In the genomic region with DNA sequence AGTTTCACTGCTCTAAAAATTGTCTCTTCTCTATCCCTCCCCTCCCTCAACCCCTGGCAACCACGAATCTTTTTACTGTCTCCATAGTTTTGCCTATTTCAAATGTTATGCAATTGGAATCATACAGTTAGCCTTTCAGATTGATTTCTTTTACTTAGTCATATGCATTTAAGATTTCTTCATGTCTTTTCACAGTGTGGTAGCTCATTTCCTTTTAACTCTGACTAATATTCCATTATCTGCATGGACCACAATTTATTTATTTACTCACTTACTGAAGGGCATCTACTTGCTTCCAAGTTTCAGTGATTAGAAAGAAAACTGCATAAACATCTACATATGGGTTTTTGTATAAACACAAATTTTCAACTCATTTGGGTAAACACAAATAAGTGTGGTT, we compare ENCODE assay signal across 23 cellular contexts.
"Had no signal": no experiment of that assay in that cellular context is flagged by ENCODE, and none has a peak within 500 bp of the region (broad histone marks: within the 10 kb centered on the region; RNA-seq: fewer than 3 reads in every experiment).

No MANE protein-coding gene starts in this region.

- H3K36me3 ChIP-seq: colonic mucosa, left ventricle myocardium inferior, neutrophil, tibial nerve, upper lobe of right lung had no signal

- DNase-seq: colonic mucosa; dermis blood vessel endothelial cell; erythroblast; foreskin melanocyte; head of caudate nucleus; kidney; left cardiac atrium; left ventricle myocardium inferior; mucosa of descending colon; naive thymus-derived CD8-positive, alpha-beta T cell; psoas muscle; retina; stimulated activated CD4-positive, alpha-beta T cell treated with anti-CD3 and anti-CD28 coated beads, Interleukin-2, amount 100 ng/mL, for 24 hours; stimulated activated CD4-positive, alpha-beta T cell treated with anti-CD3 and anti-CD28 coated beads, Interleukin-4, amount 100 ng/mL, for 4 hours; stimulated activated naive B cell treated with anti-CD40 and anti-IgM and Interleukin-4, amounts not matched to agents 10 μg/mL and 1 μg/mL and 100 μg/mL, for 72 hours; stimulated activated naive CD8-positive, alpha-beta T cell treated with anti-CD3 and anti-CD28 coated beads, Interleukin-15, amount 100 ng/mL, for 72 hours; testis; upper lobe of right lung had no signal

- H3K27me3 ChIP-seq: colonic mucosa, hepatocyte, neutrophil, testis, tibial nerve, upper lobe of right lung had no signal

- H3K27me3 Mint-ChIP-seq: naive thymus-derived CD8-positive, alpha-beta T cell; stimulated activated naive B cell treated with anti-CD40 and anti-IgM and Interleukin-4, amounts not matched to agents 10 μg/mL and 1 μg/mL and 100 μg/mL, for 72 hours; stimulated activated naive CD8-positive, alpha-beta T cell treated with anti-CD3 and anti-CD28 coated beads, Interleukin-15, amount 100 ng/mL, for 72 hours had no signal

- H3K79me2 ChIP-seq: hepatocyte had no signal

- H3K27ac Mint-ChIP-seq: naive thymus-derived CD8-positive, alpha-beta T cell; stimulated activated naive B cell treated with anti-CD40 and anti-IgM and Interleukin-4, amounts not matched to agents 10 μg/mL and 1 μg/mL and 100 μg/mL, for 72 hours; stimulated activated naive CD8-positive, alpha-beta T cell treated with anti-CD3 and anti-CD28 coated beads, Interleukin-15, amount 100 ng/mL, for 72 hours had no signal

- ATAC-seq: left cardiac atrium; mucosa of descending colon; naive thymus-derived CD8-positive, alpha-beta T cell; psoas muscle; sciatic nerve; stimulated activated naive B cell treated with anti-CD40 and anti-IgM and Interleukin-4, amounts not matched to agents 10 μg/mL and 1 μg/mL and 100 μg/mL, for 72 hours; stimulated activated naive CD8-positive, alpha-beta T cell treated with anti-CD3 and anti-CD28 coated beads, Interleukin-15, amount 100 ng/mL, for 72 hours; upper lobe of right lung had no signal

- FAIRE-seq: kidney had no signal

- H3K9me3 ChIP-seq: colonic mucosa, left ventricle myocardium inferior, mucosa of descending colon, neutrophil, psoas muscle, testis, tibial nerve, upper lobe of right lung had no signal

- H3K4me3 ChIP-seq: colonic mucosa, hepatocyte, left ventricle myocardium inferior, lung, mucosa of descending colon, psoas muscle, testis, tibial nerve, upper lobe of right lung had no signal

- H3K36me3 Mint-ChIP-seq: naive thymus-derived CD8-positive, alpha-beta T cell; stimulated activated naive B cell treated with anti-CD40 and anti-IgM and Interleukin-4, amounts not matched to agents 10 μg/mL and 1 μg/mL and 100 μg/mL, for 72 hours had no signal

- H2AFZ ChIP-seq: hepatocyte had no signal

- H3K4me1 Mint-ChIP-seq: naive thymus-derived CD8-positive, alpha-beta T cell; stimulated activated naive B cell treated with anti-CD40 and anti-IgM and Interleukin-4, amounts not matched to agents 10 μg/mL and 1 μg/mL and 100 μg/mL, for 72 hours; stimulated activated naive CD8-positive, alpha-beta T cell treated with anti-CD3 and anti-CD28 coated beads, Interleukin-15, amount 100 ng/mL, for 72 hours had no signal

- H3K4me2 ChIP-seq: hepatocyte had no signal

- H3K4me3 Mint-ChIP-seq: naive thymus-derived CD8-positive, alpha-beta T cell; stimulated activated naive B cell treated with anti-CD40 and anti-IgM and Interleukin-4, amounts not matched to agents 10 μg/mL and 1 μg/mL and 100 μg/mL, for 72 hours; stimulated activated naive CD8-positive, alpha-beta T cell treated with anti-CD3 and anti-CD28 coated beads, Interleukin-15, amount 100 ng/mL, for 72 hours had no signal

- H3K27ac ChIP-seq: colonic mucosa, hepatocyte, left ventricle myocardium inferior, neutrophil, psoas muscle, testis, tibial nerve, upper lobe of right lung had no signal
